In genomic region chr19:38868551-38868950, GRCh38 we compare ENCODE assay signal across 16 cellular contexts. TPM values are rescaled to one million over a fixed set of nuclear protein-coding genes. Genes with fewer than 3 reads are reported as not detected.
A peak's percentile ranks its signal among the peaks of the same experiment; 100 is the strongest.
DNase-seq lines count a peak whose midpoint lies in the region; ATAC-seq and TF ChIP-seq lines count a peak whose summit lies in the region.
"Had no signal": no experiment of that assay in that cellular context is flagged by ENCODE, and none has a peak within 500 bp of the region (broad histone marks: within the 10 kb centered on the region; RNA-seq: fewer than 3 reads in every experiment).

No MANE protein-coding gene starts in this region.

- CTCF ChIA-PET in OCI-LY7 (lab: Charles Lee; ENCODE audit: unreplicated experiment) = interaction anchor here (1.0 to 1.3 kb wide), 2 partner anchors 10 to 466 kb away, joined by 5 to 6 read pairs; partner anchors contain the start of gene RINL

- intact Hi-C loops in OCI-LY7 (cut with micrococcal nuclease; ENCODE audit: unreplicated experiment) = no loop called here
- intact Hi-C loops in gastrocnemius medialis (cut with DNase I; ENCODE audit: low total_unique reads) = no loop called here

- no peaks in the 10 kb centered on the region for H3K27me3 Mint-ChIP-seq in activated T-cell treated with anti-CD3 and anti-CD28 coated beads, Interleukin-2, amount 50 U/mL, for 4 hours (ENCODE audit: low read depth)
- no peaks in the 10 kb centered on the region for H3K27me3 Mint-ChIP-seq in effector memory CD8-positive, alpha-beta T cell
- H3K27me3 Mint-ChIP-seq in stimulated activated naive B cell treated with anti-CD40 and anti-IgM and Interleukin-4, amounts not matched to agents 10 μg/mL and 1 μg/mL and 100 μg/mL, for 72 hours = no peaks in the 10 kb centered on the region

- BruUV-seq in OCI-LY7 (replicated peaks; lab: Mats Ljungman, UMichigan) = TSS peak; percentile 82

- H3K9me3 ChIP-seq in OCI-LY7 (ENCODE audit: low read length) (no peaks in the 10 kb centered on the region), gastrocnemius medialis (no peaks in the 10 kb centered on the region)
- H3K9me3 ChIP-seq: right lobe of liver, vagina had no signal

- peak overlapping the region; percentile 99 for H3K4me2 ChIP-seq in OCI-LY7 (ENCODE audit: low read length)

- peak overlapping the region; percentile 88 for H2AFZ ChIP-seq in OCI-LY7 (ENCODE audit: low read length)

- H3K4me3 Mint-ChIP-seq in activated T-cell treated with anti-CD3 and anti-CD28 coated beads, Interleukin-2, amount 50 U/mL, for 4 hours = peak overlapping the region; percentile 86
- H3K4me3 Mint-ChIP-seq in effector memory CD8-positive, alpha-beta T cell = peak overlapping the region; percentile 89
- H3K4me3 Mint-ChIP-seq in stimulated activated naive B cell treated with anti-CD40 and anti-IgM and Interleukin-4, amounts not matched to agents 10 μg/mL and 1 μg/mL and 100 μg/mL, for 72 hours = peak overlapping the region; percentile 87 to 98
- H3K4me3 Mint-ChIP-seq: neural crest cell had no signal

- TF ChIP-seq CTCF in OCI-LY7 (conservative IDR thresholded peaks at IDR 0.05; ENCODE audit: low read length) (no peak), gastrocnemius medialis (IDR thresholded peaks at IDR 0.05 in 4 of 5, conservative IDR thresholded peaks at IDR 0.05 in 1 of 5) (no peak)

- no peaks in the 10 kb centered on the region for H3K27me3 ChIP-seq in gastrocnemius medialis
- H3K27me3 ChIP-seq: right lobe of liver, vagina had no signal

- H3K27ac ChIP-seq in OCI-LY7 (ENCODE audit: low read depth, low read length, poor library complexity, severe bottlenecking) = peak overlapping the region; percentile 64
- no peak overlapping the region for H3K27ac ChIP-seq in gastrocnemius medialis
- H3K27ac ChIP-seq: right lobe of liver had no signal

- H3K36me3 Mint-ChIP-seq in activated T-cell treated with anti-CD3 and anti-CD28 coated beads, Interleukin-2, amount 50 U/mL, for 4 hours (ENCODE audit: insufficient read depth) = peaks cover 10% of the 10 kb centered on the region
- H3K36me3 Mint-ChIP-seq in effector memory CD8-positive, alpha-beta T cell (ENCODE audit: insufficient read depth) = peaks cover 38% of the 10 kb centered on the region
- H3K36me3 Mint-ChIP-seq in stimulated activated naive B cell treated with anti-CD40 and anti-IgM and Interleukin-4, amounts not matched to agents 10 μg/mL and 1 μg/mL and 100 μg/mL, for 72 hours = peaks cover 41 to 53% of the 10 kb centered on the region in 2 donors

- peak overlapping the region in 1 of 2 donors; percentile 84 for H3K27ac Mint-ChIP-seq in effector memory CD8-positive, alpha-beta T cell
- H3K27ac Mint-ChIP-seq in stimulated activated naive B cell treated with anti-CD40 and anti-IgM and Interleukin-4, amounts not matched to agents 10 μg/mL and 1 μg/mL and 100 μg/mL, for 72 hours = peak overlapping the region; percentile 99

- H3K79me2 ChIP-seq in OCI-LY7 (ENCODE audit: insufficient read depth, low read depth, low read length) = peaks cover 12% of the 10 kb centered on the region; the same call in 1 of the 2 replicates

- peak overlapping the region; percentile 73 for H3K4me3 ChIP-seq in OCI-LY7 (ENCODE audit: low read depth, low read length, poor library complexity, severe bottlenecking)
- no peak overlapping the region for H3K4me3 ChIP-seq in gastrocnemius medialis

- H3K9me2 ChIP-seq in OCI-LY7 (ENCODE audit: insufficient read depth, low read length) = no peaks in the 10 kb centered on the region

- DNase-seq in activated T-cell treated with anti-CD3 and anti-CD28 coated beads, Interleukin-2, amount 50 U/mL, for 4 hours = no peak
- no peak for DNase-seq in activated T-cell treated with anti-CD3 and anti-CD28 coated beads, Interleukin-2, amount 50 U/mL, for 1 hour
- no peak for DNase-seq in OCI-LY7 (ENCODE audit: low spot score)
- DNase-seq in effector memory CD8-positive, alpha-beta T cell = no peak
- DNase-seq in stimulated activated naive B cell treated with anti-CD40 and anti-IgM and Interleukin-4, amounts not matched to agents 10 μg/mL and 1 μg/mL and 100 μg/mL, for 72 hours = no peak
- no peak for DNase-seq in HPDE6-E6E7 (ENCODE audit: extremely low spot score)
- DNase-seq in gastrocnemius medialis = no peak
- DNase-seq: DMS 273 treated with DMSO at 0.1 percent for 48 hours; NCI-H1092; NCI-H2171; stimulated activated CD4-positive, alpha-beta T cell treated with anti-CD3 and anti-CD28 coated beads, Interleukin-2, amount 100 ng/mL, for 48 hours had no signal

- peaks cover 49% of the 10 kb centered on the region for H3K4me1 Mint-ChIP-seq in activated T-cell treated with anti-CD3 and anti-CD28 coated beads, Interleukin-2, amount 50 U/mL, for 4 hours (ENCODE audit: low read depth)
- peaks cover 39 to 46% of the 10 kb centered on the region in 2 donors for H3K4me1 Mint-ChIP-seq in effector memory CD8-positive, alpha-beta T cell (ENCODE audit: low read depth in 2 of 2)
- peaks cover 45 to 68% of the 10 kb centered on the region in 2 donors for H3K4me1 Mint-ChIP-seq in stimulated activated naive B cell treated with anti-CD40 and anti-IgM and Interleukin-4, amounts not matched to agents 10 μg/mL and 1 μg/mL and 100 μg/mL, for 72 hours

- no peaks in the 10 kb centered on the region for H3K9me3 Mint-ChIP-seq in activated T-cell treated with anti-CD3 and anti-CD28 coated beads, Interleukin-2, amount 50 U/mL, for 4 hours
- H3K9me3 Mint-ChIP-seq in effector memory CD8-positive, alpha-beta T cell = no peaks in the 10 kb centered on the region
- H3K9me3 Mint-ChIP-seq in stimulated activated naive B cell treated with anti-CD40 and anti-IgM and Interleukin-4, amounts not matched to agents 10 μg/mL and 1 μg/mL and 100 μg/mL, for 72 hours = peaks cover 0 to 2% of the 10 kb centered on the region in 2 donors
- H3K9me3 Mint-ChIP-seq: neural crest cell had no signal

- POLR2A ChIA-PET in OCI-LY7 (lab: Charles Lee) = interaction anchor here (0.7 to 1.6 kb wide), 4 partner anchors 11 to 592 kb away, joined by 3 to 7 read pairs (median 4); no protein-coding TSS in a partner anchor

- H3K36me3 ChIP-seq in OCI-LY7 (ENCODE audit: insufficient read depth, low read length) (peaks cover 4% of the 10 kb centered on the region; the same call in 1 of the 2 replicates), gastrocnemius medialis (no peaks in the 10 kb centered on the region)
- H3K36me3 ChIP-seq: right lobe of liver, vagina had no signal

- ATAC-seq in activated T-cell treated with anti-CD3 and anti-CD28 coated beads, Interleukin-2, amount 50 U/mL, for 4 hours = no peak
- ATAC-seq in effector memory CD8-positive, alpha-beta T cell (replicated peaks) = no peak
- no peak for ATAC-seq in stimulated activated naive B cell treated with anti-CD40 and anti-IgM and Interleukin-4, amounts not matched to agents 10 μg/mL and 1 μg/mL and 100 μg/mL, for 72 hours (replicated peaks)
- no peak for ATAC-seq in esophagus mucosa
- ATAC-seq in gastrocnemius medialis = no peak
- ATAC-seq: HepG2 had no signal

- no peak for TF ChIP-seq POLR2A in gastrocnemius medialis (IDR thresholded peaks at IDR 0.05)

- in situ Hi-C loops in gastrocnemius medialis (cut with MboI; ENCODE audit: low sequenced_read_pairs in 4 of 4) = no loop called here

- no peaks in the 10 kb centered on the region for H4K20me1 ChIP-seq in OCI-LY7 (ENCODE audit: insufficient read depth, low read length)

- H3K4me1 ChIP-seq in OCI-LY7 (ENCODE audit: insufficient read depth, low read length, poor library complexity, severe bottlenecking) = peaks cover 68% of the 10 kb centered on the region
- peaks cover 4 to 6% of the 10 kb centered on the region in 2 donors for H3K4me1 ChIP-seq in gastrocnemius medialis

RNA-seq across cellular contexts. Expression of gene RINL, which starts 9.5 kb away (rescaled TPM):
- 10 to 100 TPM; 65.2 to 77.3 (median 68.6) TPM for total RNA-seq in activated T-cell treated with anti-CD3 and anti-CD28 coated beads, Interleukin-2, amount 50 U/mL, for 4 hours
- 26.3 and 33.3 TPM in 2 replicates for total RNA-seq in OCI-LY7 (2014; rRNA removed; shearing (Covaris generic))
- total RNA-seq in OCI-LY7 (2022) = 38.4 and 42.1 TPM in 2 replicates
- 7.6 TPM for total RNA-seq in esophagus mucosa
- total RNA-seq in gastrocnemius medialis = 1 to 10 TPM in 3 of 4 donors, under 1 TPM in 1; 0.95 to 3.3 (median 2.9) TPM

RNA-seq across cellular contexts. Expression of gene HNRNPL, which starts 18.8 kb away (rescaled TPM):
- total RNA-seq in activated T-cell treated with anti-CD3 and anti-CD28 coated beads, Interleukin-2, amount 50 U/mL, for 4 hours = 100 to 1,000 TPM; 679 to 736 (median 698) TPM
- total RNA-seq in OCI-LY7 (2014; rRNA removed; shearing (Covaris generic)) = 236 and 263 TPM in 2 replicates
- 655 and 706 TPM in 2 replicates for total RNA-seq in OCI-LY7 (2022)
- total RNA-seq in esophagus mucosa = 236 TPM
- 100 to 1,000 TPM in 3 of 4 donors, 10 to 100 TPM in 1; 88.3 to 172 (median 126) TPM for total RNA-seq in gastrocnemius medialis

RNA-seq across cellular contexts. Expression of gene SIRT2, which starts 30.9 kb away (rescaled TPM):
- total RNA-seq in activated T-cell treated with anti-CD3 and anti-CD28 coated beads, Interleukin-2, amount 50 U/mL, for 4 hours = 10 to 100 TPM; 23.5 to 29.8 (median 27.3) TPM
- total RNA-seq in OCI-LY7 (2014; rRNA removed; shearing (Covaris generic)) = 25.5 and 26.0 TPM in 2 replicates
- total RNA-seq in OCI-LY7 (2022) = 30.0 and 32.1 TPM in 2 replicates
- 40.3 TPM for total RNA-seq in esophagus mucosa
- total RNA-seq in gastrocnemius medialis = 100 to 1,000 TPM; 208 to 327 (median 285) TPM

RNA-seq across cellular contexts. Expression of gene NFKBIB, which starts 31.2 kb away (rescaled TPM):
- total RNA-seq in activated T-cell treated with anti-CD3 and anti-CD28 coated beads, Interleukin-2, amount 50 U/mL, for 4 hours = 100 to 1,000 TPM; 150 to 174 (median 169) TPM
- 16.0 and 20.4 TPM in 2 replicates for total RNA-seq in OCI-LY7 (2014; rRNA removed; shearing (Covaris generic))
- 22.0 and 25.3 TPM in 2 replicates for total RNA-seq in OCI-LY7 (2022)
- 21.4 TPM for total RNA-seq in esophagus mucosa
- 10 to 100 TPM; 32.2 to 63.8 (median 53.6) TPM for total RNA-seq in gastrocnemius medialis

RNA-seq across cellular contexts. Expression of gene ECH1, which starts 37.0 kb away (rescaled TPM):
- total RNA-seq in activated T-cell treated with anti-CD3 and anti-CD28 coated beads, Interleukin-2, amount 50 U/mL, for 4 hours = 100 to 1,000 TPM in 2 of 3 donors, 10 to 100 TPM in 1; 91.1 to 109 (median 108) TPM
- 68.8 and 70.9 TPM in 2 replicates for total RNA-seq in OCI-LY7 (2014; rRNA removed; shearing (Covaris generic))
- total RNA-seq in OCI-LY7 (2022) = 124 and 134 TPM in 2 replicates
- total RNA-seq in esophagus mucosa = 182 TPM
- 100 to 1,000 TPM in 3 of 4 donors, 10 to 100 TPM in 1; 99.6 to 302 (median 172) TPM for total RNA-seq in gastrocnemius medialis
